Comparison of ENCODE assay signal across 17 cellular contexts in the genomic region with DNA sequence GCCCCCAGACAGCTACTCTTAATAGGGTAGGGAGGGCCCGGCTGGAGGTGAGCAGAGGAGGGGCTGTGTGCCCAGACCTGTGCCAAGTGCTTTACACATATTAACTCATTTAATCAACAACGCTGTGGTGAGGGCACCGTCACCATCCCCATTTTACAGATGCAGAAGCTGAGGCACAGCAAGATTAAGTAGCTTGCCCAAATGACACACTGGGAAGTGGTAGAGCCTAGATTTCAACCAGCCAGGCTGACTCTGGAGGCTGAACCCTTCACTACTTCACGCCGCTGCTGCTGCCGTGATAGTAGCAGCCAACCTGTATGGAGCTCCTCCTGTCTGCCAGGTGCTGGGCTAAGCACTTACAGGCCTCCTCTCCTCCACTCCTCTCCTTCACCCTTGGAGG.
DNase-seq lines count a peak whose midpoint lies in the region; ATAC-seq and TF ChIP-seq lines count a peak whose summit lies in the region.
"Had no signal": no experiment of that assay in that cellular context is flagged by ENCODE, and none has a peak within 500 bp of the region (broad histone marks: within the 10 kb centered on the region; RNA-seq: fewer than 3 reads in every experiment).

No MANE protein-coding gene starts in this region.

- no peaks in the 10 kb centered on the region for H3K4me1 ChIP-seq in transverse colon
- H3K4me1 ChIP-seq: A549, BLaER1 had no signal

- intact Hi-C loops in transverse colon (cut with DNase I; ENCODE audit: low total_unique reads), result no loop called here

- 86 to 100% methylated on average over 3 to 6 of the region's 6 CpGs for WGBS in transverse colon (ENCODE audit: low coverage in 1 of 2), 2 donors

- peaks cover 10% of the 10 kb centered on the region for H3K27me3 ChIP-seq in transverse colon
- H3K27me3 ChIP-seq: BLaER1 had no signal

- in situ Hi-C loops in transverse colon (cut with MboI; ENCODE audit: low pct_ligation_motif_present in 1 of 4, low pct_unique_long_range_greater_than_20kb in 1 of 4, low sequenced_read_pairs in 3 of 4), result no loop called here

- peak; percentile 41 for DNase-seq in activated effector memory CD4-positive, alpha-beta T cell treated with anti-CD3 and anti-CD28 coated beads, Interleukin-2, amount 50 U/mL, for 16 hours
- no peak for DNase-seq in activated effector memory CD4-positive, alpha-beta T cell treated with Interleukin-2 at 50 U/mL for 16 hours
- DNase-seq in ecto neural progenitor cell (ENCODE audit: low spot score) (peak; percentile 3), mesenteric fat pad (ENCODE audit: low spot score) (peak; percentile 83), transverse colon (no peak)
- DNase-seq: Calu3; CD8-positive, alpha-beta T cell; DMS79 treated with DMSO at 0.1 percent for 48 hours; GF-D8; H7 had no signal

- no peak for TF ChIP-seq POLR2A in transverse colon (IDR thresholded peaks at IDR 0.05)

- TF ChIP-seq EP300 in transverse colon (IDR thresholded peaks at IDR 0.05; ENCODE audit: low read depth), result no peak

- H3K36me3 ChIP-seq in transverse colon, result no peaks in the 10 kb centered on the region
- H3K36me3 ChIP-seq: BLaER1 had no signal

- no peak overlapping the region for H3K4me3 ChIP-seq in transverse colon
- H3K4me3 ChIP-seq: A549, BLaER1, GM23338 had no signal

- H3K27ac ChIP-seq in transverse colon, result no peak overlapping the region
- H3K27ac ChIP-seq: 22Rv1, A549, BLaER1, HL-60 had no signal

- ATAC-seq in HG03039 (IDR thresholded peaks at IDR 0.05; ENCODE audit: unreplicated experiment) (no peak), HG03442 (IDR thresholded peaks at IDR 0.05; ENCODE audit: unreplicated experiment) (no peak)
- ATAC-seq: A549; CD8-positive, alpha-beta T cell; GM23338 had no signal

- no peak for TF ChIP-seq CTCF in transverse colon (IDR thresholded peaks at IDR 0.05)

- H3K9me3 ChIP-seq in transverse colon, result no peaks in the 10 kb centered on the region
- H3K9me3 ChIP-seq: A549, BLaER1 had no signal

Comparison
In these comparisons a context has a peak if more than half of its experiments do, and no peak if none do; other contexts are left out.
1. DNase-seq: peak in activated effector memory CD4-positive, alpha-beta T cell treated with anti-CD3 and anti-CD28 coated beads, Interleukin-2, amount 50 U/mL, for 16 hours (single experiment), ecto neural progenitor cell (single experiment) and mesenteric fat pad (single experiment); none in activated effector memory CD4-positive, alpha-beta T cell treated with Interleukin-2 at 50 U/mL for 16 hours (single experiment) and transverse colon (single experiment).